Comparison of ENCODE assay signal across 8 cellular contexts in genomic region chr2:132037527-132038178, GRCh38.
DNase-seq lines count a peak whose midpoint lies in the region; ATAC-seq and TF ChIP-seq lines count a peak whose summit lies in the region.

No MANE protein-coding gene starts in this region.

- no peak overlapping the region for H3K27ac ChIP-seq in parathyroid adenoma

- H3K27me3 ChIP-seq in GM06990 (replicated peaks; ENCODE audit: control insufficient read depth, insufficient read depth, low read length), result no peaks in the 10 kb centered on the region; the same call in 1 of the 2 replicates
- no peaks in the 10 kb centered on the region for H3K27me3 ChIP-seq in parathyroid adenoma (ENCODE audit: control insufficient read depth, insufficient read depth, low read length)

- H3K4me3 ChIP-seq in GM06990 (replicated peaks; ENCODE audit: low read depth, low read length) (peak overlapping the region; percentile 14), fibroblast of villous mesenchyme (ENCODE audit: low read depth, low read length) (peak overlapping the region; percentile 38), parathyroid adenoma (ENCODE audit: low read depth, low read length) (peak overlapping the region; percentile 47)

- H3K9me3 Mint-ChIP-seq in activated CD4-positive, alpha-beta memory T cell treated with anti-CD3 and anti-CD28 coated beads for 36 hours, result no peaks in the 10 kb centered on the region

- ATAC-seq in HG02840 (IDR thresholded peaks at IDR 0.05; ENCODE audit: low FRiP score, unreplicated experiment), result no peak

- POLR2A ChIA-PET in activated CD4-positive, alpha-beta memory T cell treated with anti-CD3 and anti-CD28 coated beads for 36 hours (lab: Charles Lee), result no interaction called here

- H3K36me3 ChIP-seq in GM06990 (ENCODE audit: control insufficient read depth, insufficient read depth, low read length) (no peaks in the 10 kb centered on the region), parathyroid adenoma (ENCODE audit: control insufficient read depth, insufficient read depth, low read length) (no peaks in the 10 kb centered on the region)

- H3K4me2 ChIP-seq in parathyroid adenoma (ENCODE audit: low read length), result peak overlapping the region; percentile 68

- TF ChIP-seq CTCF in GM06990 (IDR thresholded peaks at IDR 0.05; ENCODE audit: insufficient read depth, low read length, poor library complexity, severe bottlenecking) (no peak), fibroblast of villous mesenchyme (IDR thresholded peaks at IDR 0.05; ENCODE audit: insufficient read depth, low read depth, low read length) (no peak), parathyroid adenoma (IDR thresholded peaks at IDR 0.05) (no peak)

- peak; percentile 14 for DNase-seq in GM06990 (ENCODE audit: extremely low read depth, insufficient read length)
- DNase-seq in NCI-H510A (lab: John Stamatoyannopoulos, UW), result peak; percentile 29
- no peak for DNase-seq in fibroblast of villous mesenchyme (ENCODE audit: low read depth)
- no peak for DNase-seq in activated CD4-positive, alpha-beta memory T cell treated with anti-CD3 and anti-CD28 coated beads for 36 hours
- DNase-seq in GM19240 (ENCODE audit: insufficient read length, low spot score), result no peak
- no peak for DNase-seq in OCI-M1 (lab: John Stamatoyannopoulos, UW)

- intact Hi-C loops in activated CD4-positive, alpha-beta memory T cell treated with anti-CD3 and anti-CD28 coated beads for 36 hours (cut with micrococcal nuclease), result no loop called here

- no peaks in the 10 kb centered on the region for H3K36me3 Mint-ChIP-seq in activated CD4-positive, alpha-beta memory T cell treated with anti-CD3 and anti-CD28 coated beads for 36 hours

- no peaks in the 10 kb centered on the region for H3K4me1 ChIP-seq in parathyroid adenoma

- peaks cover 27% of the 10 kb centered on the region for H3K27me3 Mint-ChIP-seq in activated CD4-positive, alpha-beta memory T cell treated with anti-CD3 and anti-CD28 coated beads for 36 hours

- no peaks in the 10 kb centered on the region for H3K9me3 ChIP-seq in parathyroid adenoma (ENCODE audit: control insufficient read depth, low read length)

- H3K4me1 Mint-ChIP-seq in activated CD4-positive, alpha-beta memory T cell treated with anti-CD3 and anti-CD28 coated beads for 36 hours (ENCODE audit: low read depth), result peaks cover 5% of the 10 kb centered on the region

- H3K4me3 Mint-ChIP-seq in activated CD4-positive, alpha-beta memory T cell treated with anti-CD3 and anti-CD28 coated beads for 36 hours, result no peak overlapping the region

- no peak overlapping the region for H3K9ac ChIP-seq in parathyroid adenoma

- H2AFZ ChIP-seq in parathyroid adenoma, result peak overlapping the region; percentile 64

- no peak overlapping the region for H3K27ac Mint-ChIP-seq in activated CD4-positive, alpha-beta memory T cell treated with anti-CD3 and anti-CD28 coated beads for 36 hours

- H3K79me2 ChIP-seq in parathyroid adenoma, result no peaks in the 10 kb centered on the region

- CTCF ChIA-PET in activated CD4-positive, alpha-beta memory T cell treated with anti-CD3 and anti-CD28 coated beads for 36 hours (lab: Charles Lee), result no interaction called here

Comparison
In these comparisons a context has a peak if more than half of its experiments do, and no peak if none do; other contexts are left out.
1. DNase-seq: peak in GM06990 (single experiment) and NCI-H510A (single experiment); none in fibroblast of villous mesenchyme (single experiment), activated CD4-positive, alpha-beta memory T cell treated with anti-CD3 and anti-CD28 coated beads for 36 hours (single experiment), GM19240 (single experiment) and OCI-M1 (single experiment).
2. Peak in every context shown above with its lines, with median percentiles within 50 percentile points of each other: H3K4me3 ChIP-seq.